In genomic region chr7:2353650-2354172, GRCh38 we compare ENCODE assay signal across 1 cellular context.
TF ChIP-seq lines count a peak whose summit lies in the region.

No MANE protein-coding gene starts in this region.

TF ChIP-seq in GM12878, 131 proteins besides CTCF, POLR2A, EP300 and RAD21 (continues in another document):
- TF ChIP-seq CHD2 (IDR thresholded peaks at IDR 0.05; ENCODE audit: borderline replicate concordance, low read depth, low read length) (0 out of 2 replicates have a peak, but pooled peaks have one; percentile 37), POU2F2 (IDR thresholded peaks at IDR 0.05; ENCODE audit: borderline replicate concordance, low read depth, low read length) (peak; percentile 81; the same call in 1 of the 3 replicates), GATAD2B (conservative IDR thresholded peaks at IDR 0.05; ENCODE audit: low read depth) (0 out of 2 replicates have a peak, but pooled peaks have one; percentile 20), PAX5 (IDR thresholded peaks at IDR 0.05; ENCODE audit: borderline replicate concordance, low read depth, low read length) (0 out of 2 replicates have a peak, but pooled peaks have one; percentile 8), MEF2A (IDR thresholded peaks at IDR 0.05; ENCODE audit: insufficient read depth, low read depth, low read length) (no peak), RAD51 (IDR thresholded peaks at IDR 0.05) (peak; percentile 95), POLR2AphosphoS5 (IDR thresholded peaks at IDR 0.05; ENCODE audit: low read length) (peak; percentile 88), EGR1 (IDR thresholded peaks at IDR 0.05; ENCODE audit: borderline replicate concordance in 1 of 2, low read depth in 2 of 2, low read length in 2 of 2) (peak; percentile 57 to 98), ZSCAN29 (IDR thresholded peaks at IDR 0.05) (no peak), ZNF687 (IDR thresholded peaks at IDR 0.05) (peak; percentile 99), MAX (IDR thresholded peaks at IDR 0.05; ENCODE audit: low read depth, low read length) (peak; percentile 100), NR2C1 (IDR thresholded peaks at IDR 0.05) (0 out of 2 replicates have a peak, but pooled peaks have one; percentile 3), RB1 (IDR thresholded peaks at IDR 0.05; ENCODE audit: borderline replicate concordance) (peak; percentile 89; the same call in 1 of the 2 replicates), ZNF274 (IDR thresholded peaks at IDR 0.05; ENCODE audit: insufficient read depth, insufficient read length) (no peak), PKNOX1 (IDR thresholded peaks at IDR 0.05) (peak; percentile 60), BCL11A (IDR thresholded peaks at IDR 0.05; ENCODE audit: low read depth, low read length) (no peak), ZBTB4 (CRISPR knock-in tag; IDR thresholded peaks at IDR 0.05) (0 out of 2 replicates have a peak, but pooled peaks have one; percentile 44), CREB1 (IDR thresholded peaks at IDR 0.05; ENCODE audit: low read depth) (peak; percentile 23; the same call in 1 of the 2 replicates), HDAC2 (IDR thresholded peaks at IDR 0.05) (no peak), POLR2AphosphoS2 (IDR thresholded peaks at IDR 0.05; ENCODE audit: low read depth, low read length) (peak; percentile 63; the same call in 1 of the 2 replicates), MYC (IDR thresholded peaks at IDR 0.05; ENCODE audit: insufficient read depth, insufficient read length, insufficient replicate concordance, low read length, severe bottlenecking) (peak; percentile 86), CBFB (IDR thresholded peaks at IDR 0.05; ENCODE audit: low read depth) (peak; percentile 26; the same call in 1 of the 2 replicates), ZNF207 (IDR thresholded peaks at IDR 0.05; ENCODE audit: borderline replicate concordance) (no peak), LARP7 (IDR thresholded peaks at IDR 0.05) (peak; percentile 65; the same call in 1 of the 2 replicates), RFX5 (IDR thresholded peaks at IDR 0.05; ENCODE audit: low read depth, low read length) (no peak), SUZ12 (IDR thresholded peaks at IDR 0.05; ENCODE audit: unreplicated experiment) (no peak), SMARCA5 (IDR thresholded peaks at IDR 0.05) (0 out of 2 replicates have a peak, but pooled peaks have one; percentile 30), TARDBP (IDR thresholded peaks at IDR 0.05; ENCODE audit: borderline replicate concordance) (no peak; the same call in 1 of the 2 replicates), ZBED1 (IDR thresholded peaks at IDR 0.05; ENCODE audit: borderline replicate concordance) (no peak), PML (IDR thresholded peaks at IDR 0.05; ENCODE audit: low read length) (peak; percentile 77; the same call in 1 of the 2 replicates), REST (IDR thresholded peaks at IDR 0.05; ENCODE audit: low read depth, low read length) (0 out of 2 replicates have a peak, but pooled peaks have one; percentile 41), ATF7 (IDR thresholded peaks at IDR 0.05; ENCODE audit: low read depth) (no peak), TBL1XR1 (IDR thresholded peaks at IDR 0.05; ENCODE audit: low read depth, low read length) (0 out of 2 replicates have a peak, but pooled peaks have one; percentile 37), HDAC6 (IDR thresholded peaks at IDR 0.05; ENCODE audit: unreplicated experiment) (no peak), DPF2 (IDR thresholded peaks at IDR 0.05) (no peak), ZNF592 (IDR thresholded peaks at IDR 0.05) (no peak), NKRF (conservative IDR thresholded peaks at IDR 0.05) (0 out of 2 replicates have a peak, but pooled peaks have one; percentile 43), YBX1 (IDR thresholded peaks at IDR 0.05) (no peak), ZBTB33 (IDR thresholded peaks at IDR 0.05) (no peak), ZZZ3 (IDR thresholded peaks at IDR 0.05; ENCODE audit: control insufficient read depth, insufficient read length, low read depth) (no peak)
